Comparison of ENCODE assay signal across 25 cellular contexts in genomic region chr19:39568604-39569003, GRCh38. TPM values are rescaled to one million over a fixed set of nuclear protein-coding genes. Genes with fewer than 3 reads are reported as not detected.
DNase-seq lines count a peak whose midpoint lies in the region; ATAC-seq and TF ChIP-seq lines count a peak whose summit lies in the region.
"Had no signal": no experiment of that assay in that cellular context is flagged by ENCODE, and none has a peak within 500 bp of the region (broad histone marks: within the 10 kb centered on the region; RNA-seq: fewer than 3 reads in every experiment).

No MANE protein-coding gene starts in this region.

- ATAC-seq in body of pancreas, result no peak
- no peak for ATAC-seq in GM21447 (IDR thresholded peaks at IDR 0.05; ENCODE audit: unreplicated experiment)
- ATAC-seq: left lobe of liver, upper lobe of right lung had no signal

- H3K27ac ChIP-seq in brain microvascular endothelial cell, result no peak overlapping the region
- no peak overlapping the region for H3K27ac ChIP-seq in body of pancreas
- H3K27ac ChIP-seq: 22Rv1, C4-2B, cardiac muscle cell, dorsolateral prefrontal cortex, SJCRH30, stomach, upper lobe of right lung had no signal

- TF ChIP-seq CTCF in brain microvascular endothelial cell (IDR thresholded peaks at IDR 0.05; ENCODE audit: low read depth, low read length, missing control alignments), result no peak
- TF ChIP-seq CTCF in body of pancreas (IDR thresholded peaks at IDR 0.05), result no peak

- in situ Hi-C loops in brain microvascular endothelial cell (cut with HindIII; ENCODE audit: low pct_ligation_motif_present, low sequenced_read_pairs), result no loop called here

- H3K27me3 ChIP-seq in brain microvascular endothelial cell (replicated peaks), result no peaks in the 10 kb centered on the region
- H3K27me3 ChIP-seq in body of pancreas, result peaks cover 0 to 4% of the 10 kb centered on the region in 2 donors
- H3K27me3 ChIP-seq: SJCRH30 had no signal

- no peaks in the 10 kb centered on the region for H3K4me1 ChIP-seq in body of pancreas
- H3K4me1 ChIP-seq: stomach, upper lobe of right lung had no signal

- H3K9me3 ChIP-seq in body of pancreas, result peaks cover 0 to under 1% (median 0%) of the 10 kb centered on the region in 3 donors
- H3K9me3 ChIP-seq: SJCRH30, upper lobe of right lung had no signal

- TF ChIP-seq POLR2A in body of pancreas (IDR thresholded peaks at IDR 0.05), result no peak

- DNase-seq in DMS53 (lab: John Stamatoyannopoulos, UW) (peak; percentile 47), DMS53 treated with DMSO at 0.1 percent for 48 hours (lab: John Stamatoyannopoulos, UW; ENCODE audit: unreplicated experiment) (no peak), LoVo (ENCODE audit: low spot score) (peak; percentile 22), brain microvascular endothelial cell (peak; percentile 24), renal cortical epithelial cell (ENCODE audit: low read depth) (peak; percentile 47), body of pancreas (no peak), NCI-H1436 (lab: John Stamatoyannopoulos, UW) (no peak)
- DNase-seq: activated CD4-positive, CD25-positive, alpha-beta regulatory T cell; activated CD8-positive, alpha-beta memory T cell treated with anti-CD3 and anti-CD28 coated beads for 24 hours; activated naive CD8-positive, alpha-beta T cell treated with anti-CD3 and anti-CD28 coated beads, Interleukin-2, amount 10 ng/mL, durations not matched to agents 7 days and 5 days; DMS 273 treated with DMSO at 0.1 percent for 48 hours; dorsolateral prefrontal cortex; Kasumi-1; NCI-H524; posterior cingulate gyrus; SJCRH30; stomach; upper lobe of right lung had no signal

- H3K4me3 ChIP-seq in brain microvascular endothelial cell (ENCODE audit: low read depth, low read length) (no peak overlapping the region), body of pancreas (no peak overlapping the region)
- H3K4me3 ChIP-seq: cardiac muscle cell, dorsolateral prefrontal cortex, SJCRH30, stomach, upper lobe of right lung had no signal

- intact Hi-C loops in body of pancreas (cut with DNase I), result no loop called here

- 35 to 38% methylated on average over 3 of the region's 3 CpGs for WGBS in body of pancreas, 2 donors

- H3K36me3 ChIP-seq in brain microvascular endothelial cell (replicated peaks) (no peaks in the 10 kb centered on the region), body of pancreas (replicated peaks in 1 of 2; ENCODE audit: insufficient read depth in 1 of 2, low read depth in 2 of 2) (no peaks in the 10 kb centered on the region)
- H3K36me3 ChIP-seq: cardiac muscle cell, SJCRH30, stomach, upper lobe of right lung had no signal

RNA-seq across cellular contexts. Expression of gene EID2, which starts 28.6 kb away (rescaled TPM):
- 5.4 and 16.9 TPM in 2 replicates for total RNA-seq in renal cortical epithelial cell
- 10 to 100 TPM in 1 of 2 donors, 1 to 10 TPM in 1; 7.3 to 13.5 TPM for total RNA-seq in body of pancreas

RNA-seq across cellular contexts. Expression of gene LGALS13, which starts 33.7 kb away (rescaled TPM):
- total RNA-seq in renal cortical epithelial cell, result not detected in 2 replicates
- total RNA-seq in body of pancreas, result not detected
- total RNA-seq: activated naive CD8-positive, alpha-beta T cell treated with anti-CD3 and anti-CD28 coated beads, Interleukin-2, amount 10 ng/mL, durations not matched to agents 7 days and 5 days; cardiac muscle cell; epithelial cell of proximal tubule; left lobe of liver; SJCRH30; skeletal muscle tissue; stomach; upper lobe of right lung had no signal

RNA-seq across cellular contexts. Expression of gene EID2B, which starts 36.0 kb away (rescaled TPM):
- total RNA-seq in renal cortical epithelial cell, result 2.1 and 2.5 TPM in 2 replicates
- total RNA-seq in body of pancreas, result 1 to 10 TPM; 2.0 to 3.9 TPM

RNA-seq across cellular contexts. Expression of gene SELENOV, which starts 53.7 kb away (rescaled TPM):
- total RNA-seq in renal cortical epithelial cell (not detected in 2 replicates), body of pancreas (not detected)
- total RNA-seq: activated naive CD8-positive, alpha-beta T cell treated with anti-CD3 and anti-CD28 coated beads, Interleukin-2, amount 10 ng/mL, durations not matched to agents 7 days and 5 days; left lobe of liver; skeletal muscle tissue; stomach; upper lobe of right lung had no signal

Comparison
In these comparisons a context has a peak if more than half of its experiments do, and no peak if none do; other contexts are left out.
1. DNase-seq: peak in DMS53 (single experiment), LoVo (single experiment), brain microvascular endothelial cell (single experiment) and renal cortical epithelial cell (single experiment); none in DMS53 treated with DMSO at 0.1 percent for 48 hours (single experiment), body of pancreas (0 of 4) and NCI-H1436 (single experiment).